Comparison of ENCODE assay signal across 8 cellular contexts in genomic region chr1:109483658-109484518, GRCh38. TPM values are rescaled to one million over a fixed set of nuclear protein-coding genes. Genes with fewer than 3 reads are reported as not detected.
A peak's percentile ranks its signal among the peaks of the same experiment; 100 is the strongest.
DNase-seq lines count a peak whose midpoint lies in the region; ATAC-seq, FAIRE-seq and TF ChIP-seq lines count a peak whose summit lies in the region.

Gene ATXN7L2 (plus strand): TSS chr1:109483905. CDS start chr1:109483954, 49 bp downstream.

- peak within 1 kb of the TSS; percentile 89 for H3K27ac Mint-ChIP-seq in activated CD8-positive, alpha-beta memory T cell treated with anti-CD3 and anti-CD28 coated beads, Interleukin-2, amount 10 ng/mL, durations not matched to agents 7 days and 5 days

- peak within 1 kb of the TSS; percentile 77 to 94 (median 89) for H3K9ac ChIP-seq in H1 (replicated peaks in 1 of 4; ENCODE audit: extremely low read depth in 1 of 4, low read depth in 3 of 4, low read length in 3 of 4)

- peak within 1 kb of the TSS; percentile 95 for H2BK5ac ChIP-seq in H1 (ENCODE audit: low read depth, low read length)

- H4K20me1 ChIP-seq in H1 (replicated peaks in 1 of 2; ENCODE audit: control insufficient read depth in 1 of 2, insufficient read depth in 2 of 2, low read length in 2 of 2): no peaks in the 10 kb centered on the region

- H3K4me3 ChIP-seq in H1 (ENCODE audit: extremely low read depth in 1 of 4, insufficient read depth in 2 of 4, low read depth in 3 of 4, low read length in 4 of 4): peak within 1 kb of the TSS; percentile 63 to 97 (median 92)
- peak within 1 kb of the TSS; percentile 72 for H3K4me3 ChIP-seq in mesodermal cell (ENCODE audit: extremely low read depth, insufficient read depth, low read length, poor library complexity, severe bottlenecking)

- peak; percentile 87 for DNase-seq in COR-L47 (lab: John Stamatoyannopoulos, UW)
- peak in 75 of 76 experiments; percentile 27 to 93 (median 83) for DNase-seq in HUDEP-2 (lab: John Stamatoyannopoulos, UW; ENCODE audit: unreplicated experiment in 76 of 76)
- peak; percentile 83 for DNase-seq in NOMO-1 treated with DMSO at 0.1 percent for 48 hours (lab: John Stamatoyannopoulos, UW; ENCODE audit: unreplicated experiment)
- peak; percentile 94 for DNase-seq in activated CD8-positive, alpha-beta memory T cell treated with anti-CD3 and anti-CD28 coated beads, Interleukin-2, amount 10 ng/mL, durations not matched to agents 7 days and 5 days
- peak in 1 of 2 experiments; percentile 91 for DNase-seq in H1 (ENCODE audit: low read depth in 1 of 2, low spot score in 2 of 2)
- peak; percentile 78 for DNase-seq in stimulated activated CD8-positive, alpha-beta memory T cell treated with anti-CD3 and anti-CD28 coated beads, Interleukin-15, amount 100 ng/mL, for 24 hours (ENCODE audit: low read depth)

- no peak within 1 kb of the TSS for H2AK5ac ChIP-seq in H1 (ENCODE audit: low read depth, low read length)

- peak within 1 kb of the TSS; percentile 90 for H3K56ac ChIP-seq in H1 (replicated peaks; ENCODE audit: insufficient read length, low read depth, low read length)

- no peaks in the 10 kb centered on the region for H3K79me2 ChIP-seq in H1 (ENCODE audit: control insufficient read depth in 1 of 2, insufficient read depth in 2 of 2, low read length in 2 of 2)

- peak within 1 kb of the TSS; percentile 92 for H4K5ac ChIP-seq in H1 (ENCODE audit: insufficient read length, low read depth, low read length)

- peaks cover 0 to 9% (median 2%) of the 10 kb centered on the region in 4 experiments; a peak in 3 of 7 replicates for H3K4me1 ChIP-seq in H1 (replicated peaks in 1 of 4; ENCODE audit: control insufficient read depth in 3 of 4, insufficient read depth in 4 of 4, low read length in 3 of 4)
- H3K4me1 ChIP-seq in mesodermal cell (ENCODE audit: control insufficient read depth, insufficient read depth, low read length, poor library complexity, severe bottlenecking): peaks cover 10% of the 10 kb centered on the region

- H3K79me1 ChIP-seq in H1 (ENCODE audit: low read depth, low read length): no peaks in the 10 kb centered on the region

- POLR2A ChIA-PET in H1 (lab: Charles Lee; ENCODE audit: partially characterized antibody): interaction anchor here (0.6 to 3.1 kb wide), 9 partner anchors 10 to 178 kb away, joined by 3 to 17 read pairs (median 5); partner anchors contain the start of genes AMIGO1, CYB561D1 and PSMA5

- H3K14ac ChIP-seq in H1 (ENCODE audit: insufficient read length): no peak within 1 kb of the TSS

- no peak for FAIRE-seq in H1 (lab: Jason Lieb, UNC)

- TF ChIP-seq EP300 in H1 (IDR thresholded peaks at IDR 0.05; ENCODE audit: borderline replicate concordance in 1 of 2, low read depth in 2 of 2, low read length in 2 of 2): no peak

- H4K91ac ChIP-seq in H1 (replicated peaks; ENCODE audit: insufficient read length, low read length): peak within 1 kb of the TSS; percentile 69

- H3K4me3 Mint-ChIP-seq in activated CD8-positive, alpha-beta memory T cell treated with anti-CD3 and anti-CD28 coated beads, Interleukin-2, amount 10 ng/mL, durations not matched to agents 7 days and 5 days: peak within 1 kb of the TSS; percentile 93

- H2AFZ ChIP-seq in H1 (ENCODE audit: low read length): peak within 1 kb of the TSS; percentile 100; the same call in 1 of the 2 replicates

- peaks cover 11% of the 10 kb centered on the region for H3K27me3 Mint-ChIP-seq in activated CD8-positive, alpha-beta memory T cell treated with anti-CD3 and anti-CD28 coated beads, Interleukin-2, amount 10 ng/mL, durations not matched to agents 7 days and 5 days

- TF ChIP-seq RAD21 in H1 (IDR thresholded peaks at IDR 0.05 in 1 of 2, conservative IDR thresholded peaks at IDR 0.05 in 1 of 2; ENCODE audit: low read depth in 2 of 2, low read length in 2 of 2): no peak

- H3K27me3 ChIP-seq in H1 (replicated peaks in 1 of 4; ENCODE audit: control insufficient read depth in 3 of 4, extremely low read depth in 1 of 4, insufficient read depth in 3 of 4, low read length in 3 of 4): peaks cover 0 to 5% (median 0%) of the 10 kb centered on the region in 4 experiments; a peak in 1 of 7 replicates

- peak within 1 kb of the TSS; percentile 99 for H4K8ac ChIP-seq in H1 (ENCODE audit: extremely low read depth, insufficient read depth, low read length)

- no peaks in the 10 kb centered on the region for H3K9me3 ChIP-seq in H1 (ENCODE audit: insufficient read depth in 2 of 2, low read depth in 1 of 2, low read length in 1 of 2)
- no peaks in the 10 kb centered on the region for H3K9me3 ChIP-seq in mesodermal cell (ENCODE audit: control insufficient read depth, low read length)

- peak; percentile 87 to 92 for TF ChIP-seq POLR2A in H1 (IDR thresholded peaks at IDR 0.05; ENCODE audit: control extremely low read depth in 1 of 2, low read depth in 2 of 2, low read length in 2 of 2)

- peak within 1 kb of the TSS; percentile 76 for H3K4ac ChIP-seq in H1 (replicated peaks; ENCODE audit: insufficient read length, low read depth, low read length)

- no peak within 1 kb of the TSS for H3K23ac ChIP-seq in H1 (ENCODE audit: insufficient read length)

- H3K9me3 Mint-ChIP-seq in activated CD8-positive, alpha-beta memory T cell treated with anti-CD3 and anti-CD28 coated beads, Interleukin-2, amount 10 ng/mL, durations not matched to agents 7 days and 5 days (ENCODE audit: low read depth): no peaks in the 10 kb centered on the region

- no peaks in the 10 kb centered on the region for H3K36me3 ChIP-seq in H1 (ENCODE audit: control insufficient read depth in 2 of 4, insufficient read depth in 4 of 4, low read length in 3 of 4)
- H3K36me3 ChIP-seq in mesodermal cell (ENCODE audit: control insufficient read depth, insufficient read depth, low read length): peaks cover 32% of the 10 kb centered on the region

- peak; percentile 78 for ATAC-seq in GM21381 (IDR thresholded peaks at IDR 0.05; ENCODE audit: unreplicated experiment)
- peak; percentile 82 for ATAC-seq in activated CD8-positive, alpha-beta memory T cell treated with anti-CD3 and anti-CD28 coated beads, Interleukin-2, amount 10 ng/mL, durations not matched to agents 7 days and 5 days

- CTCF ChIA-PET in activated CD8-positive, alpha-beta memory T cell treated with anti-CD3 and anti-CD28 coated beads, Interleukin-2, amount 10 ng/mL, durations not matched to agents 7 days and 5 days (lab: Charles Lee): interaction anchor here (0.7 to 43.7 kb wide), 11 partner anchors 9 to 550 kb away, joined by 3 to 1550 read pairs (median 6); partner anchors contain the start of genes AMIGO1, CYB561D1, GNAI3 and GPR61
- CTCF ChIA-PET in H1 (lab: Charles Lee; ENCODE audit: partially characterized antibody): interaction anchor here (0.6 to 43.7 kb wide), 11 partner anchors 8 to 293 kb away, joined by 3 to 1755 read pairs (median 4); partner anchors contain the start of genes AMIGO1, CYB561D1 and GPR61

- peak within 1 kb of the TSS; percentile 95 for H3K27ac ChIP-seq in H1 (ENCODE audit: low read depth, low read length)
- H3K27ac ChIP-seq in mesodermal cell (ENCODE audit: low read depth, low read length, severe bottlenecking): peak within 1 kb of the TSS; percentile 98

- 5% methylated on average over 18 of the region's 73 CpGs; no CpG with 5 or more reads in 1 of the 2 experiments for WGBS in H1 (ENCODE audit: extremely low coverage in 1 of 2, insufficient coverage in 1 of 2, insufficient read length in 1 of 2, insufficient replicate concordance in 2 of 2, low coverage in 1 of 2, low lambda C conversion rate in 2 of 2, missing lambda C conversion rate in 1 of 2), 2 experiments
- 0% methylated on average over 27 to 59 of the region's 73 CpGs for WGBS in mesodermal cell (ENCODE audit: insufficient coverage in 2 of 2), 2 experiments

- no peaks in the 10 kb centered on the region for H3K36me3 Mint-ChIP-seq in activated CD8-positive, alpha-beta memory T cell treated with anti-CD3 and anti-CD28 coated beads, Interleukin-2, amount 10 ng/mL, durations not matched to agents 7 days and 5 days

- peaks cover 33% of the 10 kb centered on the region for H3K4me1 Mint-ChIP-seq in activated CD8-positive, alpha-beta memory T cell treated with anti-CD3 and anti-CD28 coated beads, Interleukin-2, amount 10 ng/mL, durations not matched to agents 7 days and 5 days

- H3K23me2 ChIP-seq in H1 (ENCODE audit: low read depth, low read length): peaks cover 16% of the 10 kb centered on the region

- peak within 1 kb of the TSS; percentile 97 for H3K18ac ChIP-seq in H1 (ENCODE audit: extremely low read depth, low read length)

- no peak for TF ChIP-seq CTCF in H1 (IDR thresholded peaks at IDR 0.05; ENCODE audit: control extremely low read depth in 1 of 3, insufficient read depth in 1 of 3, low read depth in 1 of 3, low read length in 3 of 3)

- peak within 1 kb of the TSS; percentile 99; the same call in 1 of the 2 replicates for H2BK15ac ChIP-seq in H1 (ENCODE audit: low read length)

- peak within 1 kb of the TSS; percentile 94 to 99 for H3K4me2 ChIP-seq in H1 (ENCODE audit: insufficient read depth in 1 of 2, low read depth in 2 of 2, low read length in 2 of 2)

- H2BK12ac ChIP-seq in H1 (ENCODE audit: low read depth, low read length): peak within 1 kb of the TSS; percentile 77; the same call in 1 of the 2 replicates

- H2BK120ac ChIP-seq in H1 (replicated peaks; ENCODE audit: low read depth, low read length): peak within 1 kb of the TSS; percentile 66

- peak within 1 kb of the TSS; percentile 61; the same call in 1 of the 2 replicates for H2BK20ac ChIP-seq in H1 (ENCODE audit: low read length)

TF ChIP-seq in H1, 55 proteins besides CTCF, POLR2A, EP300 and RAD21 (continues in another document):
- no peak for TF ChIP-seq CTBP2 (IDR thresholded peaks at IDR 0.05; ENCODE audit: borderline replicate concordance, insufficient read depth, insufficient read length, low read length)

RNA-seq across cellular contexts. Expression of gene ATXN7L2, which starts in this region (rescaled TPM):
- total RNA-seq in activated CD8-positive, alpha-beta memory T cell treated with anti-CD3 and anti-CD28 coated beads, Interleukin-2, amount 10 ng/mL, durations not matched to agents 7 days and 5 days: 10 to 100 TPM; 10.4 to 11.1 TPM
- 9.3 and 9.8 TPM in 2 replicates for total RNA-seq in H1 (2021; fragmentation: NEBNext Ultra II Directional; extraction: Animal tissue kit (Norgen Biotek cat#: 25700))
- 8.1 and 12.3 TPM in 2 replicates for polyA plus RNA-seq in H1 (2011; rRNA removed)
- polyA plus RNA-seq in H1 (2011; cell fraction: cytosol; rRNA removed): 7.1 TPM
- polyA plus RNA-seq in H1 (2011; cell fraction: nucleus; rRNA removed): 25.0 TPM
- polyA plus RNA-seq in H1 (2012, experiment 1 of 2): 5.3 to 9.0 TPM (median 7.8 TPM) in 4 replicates
- polyA plus RNA-seq in H1 (2012, experiment 2 of 2): 5.1 TPM
- polyA plus RNA-seq in H1 (2013, experiment 1 of 2): 8.4 TPM
- polyA plus RNA-seq in H1 (2013, experiment 2 of 2): 7.4 TPM
- 2.4 and 3.4 TPM in 2 replicates for polyA minus RNA-seq in H1 (2011; rRNA and poly(A)+ RNA removed)
- 6.5 TPM for polyA minus RNA-seq in H1 (2011; cell fraction: cytosol; rRNA and poly(A)+ RNA removed)
- 9.7 TPM for polyA minus RNA-seq in H1 (2011; cell fraction: nucleus; rRNA and poly(A)+ RNA removed)
- 7.4 TPM for polyA plus RNA-seq in mesodermal cell (2013, experiment 1 of 2)
- 4.9 TPM for polyA plus RNA-seq in mesodermal cell (2013, experiment 2 of 2)
